Comparison of ENCODE assay signal across 8 cellular contexts in genomic region chr22:38681784-38682335, GRCh38. TPM values are rescaled to one million over a fixed set of nuclear protein-coding genes. Genes with fewer than 3 reads are reported as not detected.
DNase-seq lines count a peak whose midpoint lies in the region; ATAC-seq and TF ChIP-seq lines count a peak whose summit lies in the region.

TSS of gene TOMM22 (plus strand) at chr22:38681957. CDS start at chr22:38681979, 22 bp downstream.

- peak; percentile 85 for TF ChIP-seq CTCF in DND-41 (IDR thresholded peaks at IDR 0.05; ENCODE audit: borderline replicate concordance, extremely low read depth, low read length, poor library complexity, severe bottlenecking)
- peak; percentile 42 to 62 for TF ChIP-seq CTCF in fibroblast of lung (conservative IDR thresholded peaks at IDR 0.05 in 1 of 2, IDR thresholded peaks at IDR 0.05 in 1 of 2; ENCODE audit: low read depth in 1 of 2, low read length in 2 of 2)

- POLR2A ChIA-PET in naive thymus-derived CD8-positive, alpha-beta T cell (lab: Charles Lee), result interaction anchor here (0.6 to 4.0 kb wide), 28 partner anchors 8 to 728 kb away, joined by 3 to 51 read pairs (median 5); partner anchors contain the start of genes C22orf23, CBY1, DMC1 and FAM227A

- H2AFZ ChIP-seq in DND-41 (ENCODE audit: low read depth, low read length) (peak within 1 kb of the TSS; percentile 99), fibroblast of lung (ENCODE audit: low read length) (peak within 1 kb of the TSS; percentile 93)

- H3K4me3 Mint-ChIP-seq in activated T-helper 1 cell treated with anti-CD3 and anti-CD28 coated beads, Interleukin-12 subunit alpha, Interleukin-12 subunit beta, Interleukin-2, Interleukin-4 antibody, amounts not matched to agents 30 ng/mL and 10 ng/mL and 1 ng/mL, durations not matched to agents 14 hours and 24 hours and 36 hours, result peak within 1 kb of the TSS; percentile 98
- peak within 1 kb of the TSS; percentile 88 to 99 (median 98) for H3K4me3 Mint-ChIP-seq in naive thymus-derived CD8-positive, alpha-beta T cell

- peaks cover 21% of the 10 kb centered on the region for H3K4me1 Mint-ChIP-seq in activated T-helper 1 cell treated with anti-CD3 and anti-CD28 coated beads, Interleukin-12 subunit alpha, Interleukin-12 subunit beta, Interleukin-2, Interleukin-4 antibody, amounts not matched to agents 30 ng/mL and 10 ng/mL and 1 ng/mL, durations not matched to agents 14 hours and 24 hours and 36 hours (ENCODE audit: low read depth)
- H3K4me1 Mint-ChIP-seq in naive thymus-derived CD8-positive, alpha-beta T cell, result peaks cover 13 to 24% (median 18%) of the 10 kb centered on the region in 4 donors

- H3K9me3 ChIP-seq in DND-41 (ENCODE audit: insufficient read depth, low read length, severe bottlenecking), result no peaks in the 10 kb centered on the region
- H3K9me3 ChIP-seq in KOPT-K1 (ENCODE audit: insufficient read depth, low read length, poor library complexity, severe bottlenecking), result no peaks in the 10 kb centered on the region
- H3K9me3 ChIP-seq in fibroblast of lung (ENCODE audit: control insufficient read depth, insufficient read depth, low read depth, low read length), result no peaks in the 10 kb centered on the region

- peaks cover 39% of the 10 kb centered on the region for H3K79me2 ChIP-seq in DND-41 (ENCODE audit: insufficient read depth, low read length)
- peaks cover 12% of the 10 kb centered on the region for H3K79me2 ChIP-seq in fibroblast of lung (ENCODE audit: control insufficient read depth, insufficient read depth, low read length)

- peaks cover 33% of the 10 kb centered on the region for H3K36me3 Mint-ChIP-seq in activated T-helper 1 cell treated with anti-CD3 and anti-CD28 coated beads, Interleukin-12 subunit alpha, Interleukin-12 subunit beta, Interleukin-2, Interleukin-4 antibody, amounts not matched to agents 30 ng/mL and 10 ng/mL and 1 ng/mL, durations not matched to agents 14 hours and 24 hours and 36 hours (ENCODE audit: low read depth)
- H3K36me3 Mint-ChIP-seq in naive thymus-derived CD8-positive, alpha-beta T cell, result peaks cover 0 to 43% (median 2%) of the 10 kb centered on the region in 3 donors

- H3K27me3 Mint-ChIP-seq in activated T-helper 1 cell treated with anti-CD3 and anti-CD28 coated beads, Interleukin-12 subunit alpha, Interleukin-12 subunit beta, Interleukin-2, Interleukin-4 antibody, amounts not matched to agents 30 ng/mL and 10 ng/mL and 1 ng/mL, durations not matched to agents 14 hours and 24 hours and 36 hours (ENCODE audit: insufficient read depth), result no peaks in the 10 kb centered on the region
- no peaks in the 10 kb centered on the region for H3K27me3 Mint-ChIP-seq in naive thymus-derived CD8-positive, alpha-beta T cell

- H3K27me3 ChIP-seq in DND-41 (ENCODE audit: insufficient read depth, low read length, poor library complexity) (no peaks in the 10 kb centered on the region), fibroblast of lung (ENCODE audit: control insufficient read depth, insufficient read depth, low read length) (no peaks in the 10 kb centered on the region)

- H4K20me1 ChIP-seq in DND-41 (ENCODE audit: insufficient read depth, low read length) (peaks cover 11% of the 10 kb centered on the region), fibroblast of lung (ENCODE audit: control insufficient read depth, extremely low read depth, insufficient read depth, low read length) (no peaks in the 10 kb centered on the region)

- DNase-seq in DND-41 (peak; percentile 87), RPMI7951 (ENCODE audit: low read depth) (peak; percentile 84), fibroblast of lung (ENCODE audit: low read depth in 2 of 2) (peak; percentile 82 to 86)
- peak; percentile 83 for DNase-seq in activated T-helper 1 cell treated with anti-CD3 and anti-CD28 coated beads, Interleukin-12 subunit alpha, Interleukin-12 subunit beta, Interleukin-2, Interleukin-4 antibody, amounts not matched to agents 30 ng/mL and 10 ng/mL and 1 ng/mL, durations not matched to agents 14 hours and 24 hours and 36 hours (ENCODE audit: low spot score)
- DNase-seq in naive thymus-derived CD8-positive, alpha-beta T cell, result peak; percentile 67 to 89 (median 80)
- peak; percentile 87 for DNase-seq in stimulated activated naive CD4-positive, alpha-beta T cell treated with Interleukin-2 at 50 U/mL for 16 hours (lab: John Stamatoyannopoulos, UW)

- no peaks in the 10 kb centered on the region for H3K9me3 Mint-ChIP-seq in activated T-helper 1 cell treated with anti-CD3 and anti-CD28 coated beads, Interleukin-12 subunit alpha, Interleukin-12 subunit beta, Interleukin-2, Interleukin-4 antibody, amounts not matched to agents 30 ng/mL and 10 ng/mL and 1 ng/mL, durations not matched to agents 14 hours and 24 hours and 36 hours
- H3K9me3 Mint-ChIP-seq in naive thymus-derived CD8-positive, alpha-beta T cell, result no peaks in the 10 kb centered on the region

- H3K9ac ChIP-seq in DND-41 (ENCODE audit: low read depth, low read length) (peak within 1 kb of the TSS; percentile 89), fibroblast of lung (ENCODE audit: insufficient read depth, low read length) (peak within 1 kb of the TSS; percentile 84)

- H3K27ac Mint-ChIP-seq in activated T-helper 1 cell treated with anti-CD3 and anti-CD28 coated beads, Interleukin-12 subunit alpha, Interleukin-12 subunit beta, Interleukin-2, Interleukin-4 antibody, amounts not matched to agents 30 ng/mL and 10 ng/mL and 1 ng/mL, durations not matched to agents 14 hours and 24 hours and 36 hours, result peak within 1 kb of the TSS; percentile 96
- peak within 1 kb of the TSS; percentile 94 to 99 (median 99) for H3K27ac Mint-ChIP-seq in naive thymus-derived CD8-positive, alpha-beta T cell

- intact Hi-C loops in activated T-helper 1 cell treated with anti-CD3 and anti-CD28 coated beads, Interleukin-12 subunit alpha, Interleukin-12 subunit beta, Interleukin-2, Interleukin-4 antibody, amounts not matched to agents 30 ng/mL and 10 ng/mL and 1 ng/mL, durations not matched to agents 14 hours and 24 hours and 36 hours (cut with micrococcal nuclease), result loop anchor here (1.0 to 5.0 kb wide), 7 partner anchors 14 to 995 kb away; partner anchors contain the start of genes CBY1, DDX17, DMC1 and DNAL4

- H3K4me2 ChIP-seq in DND-41 (ENCODE audit: insufficient read depth, low read length), result peak within 1 kb of the TSS; percentile 97
- H3K4me2 ChIP-seq in fibroblast of lung (ENCODE audit: extremely low read depth, insufficient read depth, low read length), result peak within 1 kb of the TSS; percentile 83

- peaks cover 48% of the 10 kb centered on the region for H3K36me3 ChIP-seq in DND-41 (ENCODE audit: insufficient read depth, low read length)
- peaks cover 38% of the 10 kb centered on the region for H3K36me3 ChIP-seq in KOPT-K1 (ENCODE audit: insufficient read depth, low read length)
- H3K36me3 ChIP-seq in fibroblast of lung (ENCODE audit: control insufficient read depth, insufficient read depth, low read length), result peaks cover 17% of the 10 kb centered on the region

- H3K27ac ChIP-seq in DND-41 (ENCODE audit: low read length) (peak within 1 kb of the TSS; percentile 95), KOPT-K1 (ENCODE audit: low read depth, low read length, poor library complexity, severe bottlenecking) (peak within 1 kb of the TSS; percentile 79), fibroblast of lung (ENCODE audit: insufficient read depth, low read length) (peak within 1 kb of the TSS; percentile 61)

- ATAC-seq in DND-41 (ENCODE audit: insufficient read depth, low read depth), result peak; percentile 98
- ATAC-seq in GM21723 (IDR thresholded peaks at IDR 0.05; ENCODE audit: unreplicated experiment), result peak; percentile 90
- ATAC-seq in naive thymus-derived CD8-positive, alpha-beta T cell, result peak; percentile 94

- peak within 1 kb of the TSS; percentile 99 for H3K4me3 ChIP-seq in DND-41 (ENCODE audit: low read depth in 1 of 2, low read length in 2 of 2)
- peak within 1 kb of the TSS; percentile 81 to 97 (median 90) for H3K4me3 ChIP-seq in fibroblast of lung (replicated peaks in 1 of 4; ENCODE audit: control extremely low read depth in 1 of 4, insufficient read depth in 1 of 4, low read depth in 3 of 4, low read length in 4 of 4)

- peaks cover 29% of the 10 kb centered on the region for H3K4me1 ChIP-seq in DND-41 (ENCODE audit: insufficient read depth, low read length)
- H3K4me1 ChIP-seq in fibroblast of lung (ENCODE audit: control insufficient read depth, extremely low read depth, insufficient read depth, low read length), result peaks cover 3% of the 10 kb centered on the region

RNA-seq across cellular contexts. Expression of gene TOMM22, which starts in this region (rescaled TPM):
- 56.5 and 61.2 TPM in 2 replicates for total RNA-seq in RPMI7951 (2014; rRNA removed; shearing (Covaris generic))
- total RNA-seq in activated T-helper 1 cell treated with anti-CD3 and anti-CD28 coated beads, Interleukin-12 subunit alpha, Interleukin-12 subunit beta, Interleukin-2, Interleukin-4 antibody, amounts not matched to agents 30 ng/mL and 10 ng/mL and 1 ng/mL, durations not matched to agents 14 hours and 24 hours and 36 hours, result 153 and 156 TPM in 2 replicates
- 61.1 and 65.0 TPM in 2 replicates for total RNA-seq in fibroblast of lung
- polyA plus RNA-seq in fibroblast of lung, result 80.3 and 112 TPM in 2 replicates
- 59.8 and 89.6 TPM in 2 replicates for polyA plus RNA-seq in fibroblast of lung (2012)
- 6.9 and 12.3 TPM in 2 replicates for polyA minus RNA-seq in fibroblast of lung (ENCODE audit: low replicate concordance)
- 10 to 100 TPM; 56.1 to 60.9 TPM for total RNA-seq in naive thymus-derived CD8-positive, alpha-beta T cell
- 10 to 100 TPM; 67.2 to 79.3 (median 75.9) TPM for polyA plus RNA-seq in naive thymus-derived CD8-positive, alpha-beta T cell

Comparison
In these comparisons a context has a peak if more than half of its experiments do, and no peak if none do; other contexts are left out.
1. Peak in every context shown above with its lines: DNase-seq, ATAC-seq, H3K4me3 ChIP-seq and H3K27ac ChIP-seq.